In the genomic region with DNA sequence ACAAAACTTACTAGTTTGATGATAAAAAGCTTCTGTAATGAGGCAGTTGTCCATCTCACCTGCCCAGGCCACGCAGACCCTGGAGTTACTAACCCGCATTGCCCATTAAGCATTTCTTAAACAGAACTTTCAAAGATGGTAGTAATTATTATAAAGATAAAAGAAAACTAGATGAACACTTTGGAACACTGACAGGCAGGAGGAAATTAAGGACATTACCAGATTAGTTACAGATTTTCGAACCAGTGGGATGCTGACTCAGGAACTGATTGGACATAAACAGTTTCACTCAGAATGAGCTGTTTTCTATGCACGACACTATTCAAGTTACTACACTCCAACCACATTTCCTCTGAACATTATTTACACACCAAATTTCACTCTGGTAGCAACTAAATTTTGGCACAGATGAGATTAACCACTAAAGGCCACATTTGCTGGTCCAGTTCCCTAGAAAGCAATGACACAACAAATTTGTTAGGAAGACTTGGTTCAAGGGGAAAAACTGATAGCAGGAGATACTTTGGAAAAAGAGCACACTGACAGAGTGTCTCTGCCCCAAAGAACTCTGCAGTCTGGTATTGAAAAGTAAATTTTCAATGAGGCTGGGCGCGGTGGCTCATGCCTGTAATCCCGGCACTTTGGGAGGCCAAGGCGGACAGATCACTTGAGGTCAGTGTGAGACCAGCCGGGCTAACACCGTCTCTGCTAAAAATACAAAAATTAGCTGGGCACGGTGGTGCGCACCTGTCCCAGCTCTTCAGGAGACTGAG, we compare ENCODE assay signal across 1 cellular context.
TF ChIP-seq lines count a peak whose summit lies in the region.

No MANE protein-coding gene starts in this region.

TF ChIP-seq in IMR-90, 13 proteins besides CTCF, POLR2A, EP300 and RAD21:
- peak; percentile 83 for TF ChIP-seq MAFK (IDR thresholded peaks at IDR 0.05; ENCODE audit: low read depth, low read length)
- TF ChIP-seq CHD1 (IDR thresholded peaks at IDR 0.05; ENCODE audit: low read depth, low read length) = no peak
